In the genomic region with DNA sequence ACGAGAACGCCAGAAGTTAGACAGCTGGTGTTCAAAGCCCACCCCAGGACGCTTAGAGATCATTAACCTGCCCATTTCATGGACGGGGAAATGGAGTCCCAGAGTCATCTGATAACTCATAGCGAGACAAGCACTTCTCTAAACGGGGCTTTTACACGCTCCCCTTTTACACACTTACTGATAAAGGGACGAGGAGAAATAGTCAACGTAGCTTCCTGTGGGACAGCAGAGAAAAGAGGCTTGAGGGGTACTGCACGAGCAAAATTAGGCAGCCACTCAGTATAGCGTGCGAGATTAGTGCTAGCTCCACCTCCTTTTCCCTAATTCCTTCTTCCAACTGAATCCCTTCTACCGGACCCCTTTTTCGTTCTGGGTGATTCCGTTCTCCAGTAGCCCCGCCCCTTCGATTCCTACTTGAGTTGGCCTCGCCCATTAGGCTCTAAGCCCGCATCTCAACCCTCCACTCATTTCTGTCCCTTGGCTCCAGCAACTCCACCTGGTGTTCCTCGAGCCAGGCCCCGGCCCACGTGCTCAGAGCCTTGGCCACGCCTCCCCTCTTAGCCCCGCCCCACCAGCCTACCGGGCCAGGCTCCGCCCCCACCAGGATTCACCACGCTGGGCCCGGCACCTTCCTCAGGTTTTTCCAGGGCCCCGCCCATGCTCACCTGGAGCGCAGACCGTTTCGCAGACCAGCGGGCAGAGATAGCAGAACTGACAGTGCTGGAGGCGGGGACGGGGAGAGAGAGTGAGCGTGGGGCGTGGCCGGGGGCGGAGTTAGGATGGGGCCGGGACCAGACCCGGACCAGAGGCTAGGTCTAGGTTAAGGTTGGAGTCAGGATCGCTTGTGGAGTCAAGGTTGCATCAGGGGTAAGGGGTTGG, we compare ENCODE assay signal across 1 cellular context.
A peak's percentile ranks its signal among the peaks of the same experiment; 100 is the strongest.
TF ChIP-seq lines count a peak whose summit lies in the region.

No MANE protein-coding gene starts in this region.

TF ChIP-seq in K562, 482 proteins besides CTCF, POLR2A, EP300 and RAD21 (continued from another document and continues in another):
- TF ChIP-seq RBM25 (IDR thresholded peaks at IDR 0.05; ENCODE audit: low read depth, low read length, severe bottlenecking): peak; percentile 84
- TF ChIP-seq, protein P1, sequence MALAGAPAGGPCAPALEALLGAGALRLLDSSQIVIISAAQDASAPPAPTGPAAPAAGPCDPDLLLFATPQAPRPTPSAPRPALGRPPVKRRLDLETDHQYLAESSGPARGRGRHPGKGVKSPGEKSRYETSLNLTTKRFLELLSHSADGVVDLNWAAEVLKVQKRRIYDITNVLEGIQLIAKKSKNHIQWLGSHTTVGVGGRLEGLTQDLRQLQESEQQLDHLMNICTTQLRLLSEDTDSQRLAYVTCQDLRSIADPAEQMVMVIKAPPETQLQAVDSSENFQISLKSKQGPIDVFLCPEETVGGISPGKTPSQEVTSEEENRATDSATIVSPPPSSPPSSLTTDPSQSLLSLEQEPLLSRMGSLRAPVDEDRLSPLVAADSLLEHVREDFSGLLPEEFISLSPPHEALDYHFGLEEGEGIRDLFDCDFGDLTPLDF (CRISPR knock-in tag; IDR thresholded peaks at IDR 0.05): no peak; the same call in 1 of the 2 replicates
- TF ChIP-seq GABPB1 (CRISPR knock-in tag; IDR thresholded peaks at IDR 0.05): peak; percentile 48
- no peak for TF ChIP-seq PPARD (CRISPR knock-in tag; IDR thresholded peaks at IDR 0.05)
- TF ChIP-seq, protein P2, sequence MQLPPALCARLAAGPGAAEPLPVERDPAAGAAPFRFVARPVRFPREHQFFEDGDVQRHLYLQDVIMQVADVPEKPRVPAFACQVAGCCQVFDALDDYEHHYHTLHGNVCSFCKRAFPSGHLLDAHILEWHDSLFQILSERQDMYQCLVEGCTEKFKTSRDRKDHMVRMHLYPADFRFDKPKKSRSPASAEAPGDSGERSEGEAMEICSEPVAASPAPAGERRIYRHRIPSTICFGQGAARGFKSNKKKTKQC (CRISPR knock-in tag; IDR thresholded peaks at IDR 0.05): no peak
- TF ChIP-seq, protein P3, sequence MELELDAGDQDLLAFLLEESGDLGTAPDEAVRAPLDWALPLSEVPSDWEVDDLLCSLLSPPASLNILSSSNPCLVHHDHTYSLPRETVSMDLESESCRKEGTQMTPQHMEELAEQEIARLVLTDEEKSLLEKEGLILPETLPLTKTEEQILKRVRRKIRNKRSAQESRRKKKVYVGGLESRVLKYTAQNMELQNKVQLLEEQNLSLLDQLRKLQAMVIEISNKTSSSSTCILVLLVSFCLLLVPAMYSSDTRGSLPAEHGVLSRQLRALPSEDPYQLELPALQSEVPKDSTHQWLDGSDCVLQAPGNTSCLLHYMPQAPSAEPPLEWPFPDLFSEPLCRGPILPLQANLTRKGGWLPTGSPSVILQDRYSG (tag; conservative IDR thresholded peaks at IDR 0.05; ENCODE audit: low read depth): no peak
- no peak for TF ChIP-seq ZC3H8 (IDR thresholded peaks at IDR 0.05)
- TF ChIP-seq DDX20 (tag; IDR thresholded peaks at IDR 0.05; ENCODE audit: low read depth): no peak
- peak; percentile 15 for TF ChIP-seq TEAD4 (IDR thresholded peaks at IDR 0.05; ENCODE audit: low read length)
- TF ChIP-seq TEAD4 (CRISPR knock-in tag; IDR thresholded peaks at IDR 0.05; ENCODE audit: borderline replicate concordance): no peak
- TF ChIP-seq, protein P4, sequence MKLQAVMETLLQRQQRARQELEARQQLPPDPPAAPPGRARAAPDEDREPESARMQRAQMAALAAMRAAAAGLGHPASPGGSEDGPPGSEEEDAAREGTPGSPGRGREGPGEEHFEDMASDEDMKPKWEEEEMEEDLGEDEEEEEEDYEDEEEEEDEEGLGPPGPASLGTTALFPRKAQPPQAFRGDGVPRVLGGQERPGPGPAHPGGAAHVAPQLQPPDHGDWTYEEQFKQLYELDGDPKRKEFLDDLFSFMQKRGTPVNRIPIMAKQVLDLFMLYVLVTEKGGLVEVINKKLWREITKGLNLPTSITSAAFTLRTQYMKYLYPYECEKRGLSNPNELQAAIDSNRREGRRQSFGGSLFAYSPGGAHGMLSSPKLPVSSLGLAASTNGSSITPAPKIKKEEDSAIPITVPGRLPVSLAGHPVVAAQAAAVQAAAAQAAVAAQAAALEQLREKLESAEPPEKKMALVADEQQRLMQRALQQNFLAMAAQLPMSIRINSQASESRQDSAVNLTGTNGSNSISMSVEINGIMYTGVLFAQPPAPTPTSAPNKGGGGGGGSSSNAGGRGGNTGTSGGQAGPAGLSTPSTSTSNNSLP (IDR thresholded peaks at IDR 0.05; ENCODE audit: borderline replicate concordance, low read depth, low read length): peak; percentile 22; the same call in 1 of the 2 replicates
- TF ChIP-seq ATF1 (CRISPR knock-in tag; IDR thresholded peaks at IDR 0.05): no peak
- no peak for TF ChIP-seq ATF1 (tag; IDR thresholded peaks at IDR 0.05)
- TF ChIP-seq, protein P5, sequence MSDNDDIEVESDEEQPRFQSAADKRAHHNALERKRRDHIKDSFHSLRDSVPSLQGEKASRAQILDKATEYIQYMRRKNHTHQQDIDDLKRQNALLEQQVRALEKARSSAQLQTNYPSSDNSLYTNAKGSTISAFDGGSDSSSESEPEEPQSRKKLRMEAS (CRISPR knock-in tag; IDR thresholded peaks at IDR 0.05): peak; percentile 98
- no peak for TF ChIP-seq KAT2B (IDR thresholded peaks at IDR 0.05; ENCODE audit: low read depth, low read length)
- TF ChIP-seq, protein P6, sequence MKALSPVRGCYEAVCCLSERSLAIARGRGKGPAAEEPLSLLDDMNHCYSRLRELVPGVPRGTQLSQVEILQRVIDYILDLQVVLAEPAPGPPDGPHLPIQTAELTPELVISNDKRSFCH (CRISPR knock-in tag; IDR thresholded peaks at IDR 0.05): no peak
- TF ChIP-seq, protein P6 (tag; IDR thresholded peaks at IDR 0.05): peak; percentile 27; the same call in 1 of the 2 replicates
- no peak; the same call in 1 of the 2 replicates for TF ChIP-seq KLF16 (IDR thresholded peaks at IDR 0.05)
- TF ChIP-seq, protein P7, sequence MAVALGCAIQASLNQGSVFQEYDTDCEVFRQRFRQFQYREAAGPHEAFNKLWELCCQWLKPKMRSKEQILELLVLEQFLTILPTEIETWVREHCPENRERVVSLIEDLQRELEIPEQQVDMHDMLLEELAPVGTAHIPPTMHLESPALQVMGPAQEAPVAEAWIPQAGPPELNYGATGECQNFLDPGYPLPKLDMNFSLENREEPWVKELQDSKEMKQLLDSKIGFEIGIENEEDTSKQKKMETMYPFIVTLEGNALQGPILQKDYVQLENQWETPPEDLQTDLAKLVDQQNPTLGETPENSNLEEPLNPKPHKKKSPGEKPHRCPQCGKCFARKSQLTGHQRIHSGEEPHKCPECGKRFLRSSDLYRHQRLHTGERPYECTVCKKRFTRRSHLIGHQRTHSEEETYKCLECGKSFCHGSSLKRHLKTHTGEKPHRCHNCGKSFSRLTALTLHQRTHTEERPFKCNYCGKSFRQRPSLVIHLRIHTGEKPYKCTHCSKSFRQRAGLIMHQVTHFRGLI (CRISPR knock-in tag; IDR thresholded peaks at IDR 0.05): no peak
- TF ChIP-seq, protein P8, sequence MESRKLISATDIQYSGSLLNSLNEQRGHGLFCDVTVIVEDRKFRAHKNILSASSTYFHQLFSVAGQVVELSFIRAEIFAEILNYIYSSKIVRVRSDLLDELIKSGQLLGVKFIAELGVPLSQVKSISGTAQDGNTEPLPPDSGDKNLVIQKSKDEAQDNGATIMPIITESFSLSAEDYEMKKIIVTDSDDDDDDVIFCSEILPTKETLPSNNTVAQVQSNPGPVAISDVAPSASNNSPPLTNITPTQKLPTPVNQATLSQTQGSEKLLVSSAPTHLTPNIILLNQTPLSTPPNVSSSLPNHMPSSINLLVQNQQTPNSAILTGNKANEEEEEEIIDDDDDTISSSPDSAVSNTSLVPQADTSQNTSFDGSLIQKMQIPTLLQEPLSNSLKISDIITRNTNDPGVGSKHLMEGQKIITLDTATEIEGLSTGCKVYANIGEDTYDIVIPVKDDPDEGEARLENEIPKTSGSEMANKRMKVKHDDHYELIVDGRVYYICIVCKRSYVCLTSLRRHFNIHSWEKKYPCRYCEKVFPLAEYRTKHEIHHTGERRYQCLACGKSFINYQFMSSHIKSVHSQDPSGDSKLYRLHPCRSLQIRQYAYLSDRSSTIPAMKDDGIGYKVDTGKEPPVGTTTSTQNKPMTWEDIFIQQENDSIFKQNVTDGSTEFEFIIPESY (CRISPR knock-in tag; IDR thresholded peaks at IDR 0.05): no peak; the same call in 1 of the 2 replicates
- TF ChIP-seq SIN3A (IDR thresholded peaks at IDR 0.05; ENCODE audit: borderline replicate concordance in 2 of 2, control insufficient read depth in 1 of 2, low read depth in 2 of 2, low read length in 2 of 2): peak; percentile 76 to 94; a peak in 3 of 4 replicates
- peak; percentile 57 for TF ChIP-seq NCOA4 (IDR thresholded peaks at IDR 0.05; ENCODE audit: partially characterized antibody)
- no peak for TF ChIP-seq FOSL1 (tag; conservative IDR thresholded peaks at IDR 0.05)
- no peak for TF ChIP-seq ASH1L (IDR thresholded peaks at IDR 0.05; ENCODE audit: borderline replicate concordance, low read depth, partially characterized antibody)
- TF ChIP-seq CREM (IDR thresholded peaks at IDR 0.05; ENCODE audit: low read depth): peak; percentile 23; the same call in 1 of the 2 replicates
- TF ChIP-seq, protein P9, sequence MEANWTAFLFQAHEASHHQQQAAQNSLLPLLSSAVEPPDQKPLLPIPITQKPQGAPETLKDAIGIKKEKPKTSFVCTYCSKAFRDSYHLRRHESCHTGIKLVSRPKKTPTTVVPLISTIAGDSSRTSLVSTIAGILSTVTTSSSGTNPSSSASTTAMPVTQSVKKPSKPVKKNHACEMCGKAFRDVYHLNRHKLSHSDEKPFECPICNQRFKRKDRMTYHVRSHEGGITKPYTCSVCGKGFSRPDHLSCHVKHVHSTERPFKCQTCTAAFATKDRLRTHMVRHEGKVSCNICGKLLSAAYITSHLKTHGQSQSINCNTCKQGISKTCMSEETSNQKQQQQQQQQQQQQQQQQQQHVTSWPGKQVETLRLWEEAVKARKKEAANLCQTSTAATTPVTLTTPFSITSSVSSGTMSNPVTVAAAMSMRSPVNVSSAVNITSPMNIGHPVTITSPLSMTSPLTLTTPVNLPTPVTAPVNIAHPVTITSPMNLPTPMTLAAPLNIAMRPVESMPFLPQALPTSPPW (CRISPR knock-in tag; IDR thresholded peaks at IDR 0.05): peak; percentile 9; the same call in 1 of the 2 replicates
- TF ChIP-seq, protein P10, sequence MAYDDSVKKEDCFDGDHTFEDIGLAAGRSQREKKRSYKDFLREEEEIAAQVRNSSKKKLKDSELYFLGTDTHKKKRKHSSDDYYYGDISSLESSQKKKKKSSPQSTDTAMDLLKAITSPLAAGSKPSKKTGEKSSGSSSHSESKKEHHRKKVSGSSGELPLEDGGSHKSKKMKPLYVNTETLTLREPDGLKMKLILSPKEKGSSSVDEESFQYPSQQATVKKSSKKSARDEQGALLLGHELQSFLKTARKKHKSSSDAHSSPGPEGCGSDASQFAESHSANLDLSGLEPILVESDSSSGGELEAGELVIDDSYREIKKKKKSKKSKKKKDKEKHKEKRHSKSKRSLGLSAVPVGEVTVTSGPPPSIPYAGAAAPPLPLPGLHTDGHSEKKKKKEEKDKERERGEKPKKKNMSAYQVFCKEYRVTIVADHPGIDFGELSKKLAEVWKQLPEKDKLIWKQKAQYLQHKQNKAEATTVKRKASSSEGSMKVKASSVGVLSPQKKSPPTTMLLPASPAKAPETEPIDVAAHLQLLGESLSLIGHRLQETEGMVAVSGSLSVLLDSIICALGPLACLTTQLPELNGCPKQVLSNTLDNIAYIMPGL (CRISPR knock-in tag; IDR thresholded peaks at IDR 0.05): no peak; the same call in 1 of the 2 replicates
- TF ChIP-seq, protein P11, sequence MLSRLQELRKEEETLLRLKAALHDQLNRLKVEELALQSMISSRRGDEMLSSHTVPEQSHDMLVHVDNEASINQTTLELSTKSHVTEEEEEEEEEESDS (CRISPR knock-in tag; IDR thresholded peaks at IDR 0.05): no peak
- no peak for TF ChIP-seq SRSF3 (IDR thresholded peaks at IDR 0.05; ENCODE audit: insufficient read depth, low read length)
- TF ChIP-seq, protein P12, sequence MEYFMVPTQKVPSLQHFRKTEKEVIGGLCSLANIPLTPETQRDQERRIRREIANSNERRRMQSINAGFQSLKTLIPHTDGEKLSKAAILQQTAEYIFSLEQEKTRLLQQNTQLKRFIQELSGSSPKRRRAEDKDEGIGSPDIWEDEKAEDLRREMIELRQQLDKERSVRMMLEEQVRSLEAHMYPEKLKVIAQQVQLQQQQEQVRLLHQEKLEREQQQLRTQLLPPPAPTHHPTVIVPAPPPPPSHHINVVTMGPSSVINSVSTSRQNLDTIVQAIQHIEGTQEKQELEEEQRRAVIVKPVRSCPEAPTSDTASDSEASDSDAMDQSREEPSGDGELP (CRISPR knock-in tag; IDR thresholded peaks at IDR 0.05; ENCODE audit: borderline replicate concordance): peak; percentile 94
- no peak for TF ChIP-seq ZNF79 (CRISPR knock-in tag; IDR thresholded peaks at IDR 0.05; ENCODE audit: low read depth)
- TF ChIP-seq ZNF165 (CRISPR knock-in tag; IDR thresholded peaks at IDR 0.05; ENCODE audit: borderline replicate concordance): no peak
- TF ChIP-seq DIDO1 (tag; IDR thresholded peaks at IDR 0.05; ENCODE audit: low read depth): no peak
- no peak for TF ChIP-seq TAF9B (IDR thresholded peaks at IDR 0.05; ENCODE audit: partially characterized antibody)
- TF ChIP-seq POLR2AphosphoS5 (IDR thresholded peaks at IDR 0.05; ENCODE audit: control insufficient read depth, insufficient read depth, low read depth, low read length): peak; percentile 41; the same call in 1 of the 2 replicates
- TF ChIP-seq TEAD1 (CRISPR knock-in tag; IDR thresholded peaks at IDR 0.05): 0 out of 4 replicates have a peak, but pooled peaks of 1 of the 2 experiments have one; percentile 7
- TF ChIP-seq SMAD1 (IDR thresholded peaks at IDR 0.05; ENCODE audit: low read depth, low read length, partially characterized antibody): no peak
- TF ChIP-seq, protein P13, sequence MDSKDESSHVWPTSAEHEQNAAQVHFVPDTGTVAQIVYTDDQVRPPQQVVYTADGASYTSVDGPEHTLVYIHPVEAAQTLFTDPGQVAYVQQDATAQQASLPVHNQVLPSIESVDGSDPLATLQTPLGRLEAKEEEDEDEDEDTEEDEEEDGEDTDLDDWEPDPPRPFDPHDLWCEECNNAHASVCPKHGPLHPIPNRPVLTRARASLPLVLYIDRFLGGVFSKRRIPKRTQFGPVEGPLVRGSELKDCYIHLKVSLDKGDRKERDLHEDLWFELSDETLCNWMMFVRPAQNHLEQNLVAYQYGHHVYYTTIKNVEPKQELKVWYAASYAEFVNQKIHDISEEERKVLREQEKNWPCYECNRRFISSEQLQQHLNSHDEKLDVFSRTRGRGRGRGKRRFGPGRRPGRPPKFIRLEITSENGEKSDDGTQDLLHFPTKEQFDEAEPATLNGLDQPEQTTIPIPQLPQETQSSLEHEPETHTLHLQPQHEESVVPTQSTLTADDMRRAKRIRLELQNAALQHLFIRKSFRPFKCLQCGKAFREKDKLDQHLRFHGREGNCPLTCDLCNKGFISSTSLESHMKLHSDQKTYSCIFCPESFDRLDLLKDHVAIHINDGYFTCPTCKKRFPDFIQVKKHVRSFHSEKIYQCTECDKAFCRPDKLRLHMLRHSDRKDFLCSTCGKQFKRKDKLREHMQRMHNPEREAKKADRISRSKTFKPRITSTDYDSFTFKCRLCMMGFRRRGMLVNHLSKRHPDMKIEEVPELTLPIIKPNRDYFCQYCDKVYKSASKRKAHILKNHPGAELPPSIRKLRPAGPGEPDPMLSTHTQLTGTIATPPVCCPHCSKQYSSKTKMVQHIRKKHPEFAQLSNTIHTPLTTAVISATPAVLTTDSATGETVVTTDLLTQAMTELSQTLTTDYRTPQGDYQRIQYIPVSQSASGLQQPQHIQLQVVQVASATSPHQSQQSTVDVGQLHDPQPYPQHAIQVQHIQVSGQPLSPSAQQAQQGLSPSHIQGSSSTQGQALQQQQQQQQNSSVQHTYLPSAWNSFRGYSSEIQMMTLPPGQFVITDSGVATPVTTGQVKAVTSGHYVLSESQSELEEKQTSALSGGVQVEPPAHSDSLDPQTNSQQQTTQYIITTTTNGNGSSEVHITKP (IDR thresholded peaks at IDR 0.05; ENCODE audit: partially characterized antibody): peak; percentile 96
